12 cellular contexts compared by ENCODE assay signal in genomic region chr3:119297169-119297568, GRCh38. TPM values are rescaled to one million over a fixed set of nuclear protein-coding genes. Genes with fewer than 3 reads are reported as not detected.
DNase-seq lines count a peak whose midpoint lies in the region; ATAC-seq and TF ChIP-seq lines count a peak whose summit lies in the region.
"Had no signal": no experiment of that assay in that cellular context is flagged by ENCODE, and none has a peak within 500 bp of the region (broad histone marks: within the 10 kb centered on the region; RNA-seq: fewer than 3 reads in every experiment).

No MANE protein-coding gene starts in this region.

- intact Hi-C loops in left ventricle myocardium superior (cut with micrococcal nuclease), result no loop called here

- no peaks in the 10 kb centered on the region for H3K36me3 ChIP-seq in smooth muscle cell (ENCODE audit: low read depth)

- H3K27me3 ChIP-seq in smooth muscle cell (ENCODE audit: low read depth), result no peaks in the 10 kb centered on the region

- TF ChIP-seq CTCF in smooth muscle cell (IDR thresholded peaks at IDR 0.05; ENCODE audit: borderline replicate concordance, insufficient read depth, poor library complexity, severe bottlenecking), result no peak

- H3K27ac Mint-ChIP-seq in activated T-helper 17 cell treated with anti-CD3 and anti-CD28 coated beads, Interleukin-2, amount 50 U/mL, for 72 hours, result peak overlapping the region; percentile 58

- H3K79me2 ChIP-seq in smooth muscle cell (ENCODE audit: low read depth), result peaks cover 55% of the 10 kb centered on the region

- peaks cover 51% of the 10 kb centered on the region for H3K36me3 Mint-ChIP-seq in activated T-helper 17 cell treated with anti-CD3 and anti-CD28 coated beads, Interleukin-2, amount 50 U/mL, for 72 hours (ENCODE audit: low read depth)

- ATAC-seq in activated T-helper 17 cell treated with anti-CD3 and anti-CD28 coated beads, Interleukin-2, amount 50 U/mL, for 72 hours (replicated peaks), result no peak
- no peak for ATAC-seq in left ventricle myocardium superior
- ATAC-seq in HG02610 (IDR thresholded peaks at IDR 0.05; ENCODE audit: unreplicated experiment), result no peak
- no peak for ATAC-seq in HG02981 (IDR thresholded peaks at IDR 0.05; ENCODE audit: unreplicated experiment)
- ATAC-seq: HepG2 had no signal

- peak overlapping the region; percentile 87 for H3K4me3 Mint-ChIP-seq in activated T-helper 17 cell treated with anti-CD3 and anti-CD28 coated beads, Interleukin-2, amount 50 U/mL, for 72 hours

- no peaks in the 10 kb centered on the region for H3K27me3 Mint-ChIP-seq in activated T-helper 17 cell treated with anti-CD3 and anti-CD28 coated beads, Interleukin-2, amount 50 U/mL, for 72 hours

- peak overlapping the region; percentile 80 for H3K27ac ChIP-seq in smooth muscle cell (ENCODE audit: low read depth)

- H4K20me1 ChIP-seq in smooth muscle cell (ENCODE audit: low read depth), result no peaks in the 10 kb centered on the region

- no peak overlapping the region for H3K9ac ChIP-seq in smooth muscle cell (ENCODE audit: low read depth)

- peak; percentile 55 for DNase-seq in EL
- DNase-seq in left ventricle myocardium superior, result peak; percentile 60
- DNase-seq in smooth muscle cell (lab: John Stamatoyannopoulos, UW; ENCODE audit: unreplicated experiment), result no peak
- no peak for DNase-seq in cortex of kidney (lab: John Stamatoyannopoulos, UW)
- no peak for DNase-seq in stimulated activated naive CD4-positive, alpha-beta T cell treated with Interleukin-2 at 50 U/mL for 16 hours (lab: John Stamatoyannopoulos, UW)
- DNase-seq: activated CD8-positive, alpha-beta memory T cell treated with anti-CD3 and anti-CD28 coated beads, Interleukin-2, amount 50 U/mL, for 48 hours; DND-41; NCI-H2227 treated with DMSO at 0.1 percent for 48 hours had no signal

- peak overlapping the region; percentile 85 for H3K4me3 ChIP-seq in smooth muscle cell

- peak overlapping the region; percentile 92 for H3K4me2 ChIP-seq in smooth muscle cell

- peaks cover 20% of the 10 kb centered on the region for H3K4me1 ChIP-seq in smooth muscle cell (ENCODE audit: low read depth)

- peaks cover 50% of the 10 kb centered on the region for H3K4me1 Mint-ChIP-seq in activated T-helper 17 cell treated with anti-CD3 and anti-CD28 coated beads, Interleukin-2, amount 50 U/mL, for 72 hours

- H3K9me3 Mint-ChIP-seq in activated T-helper 17 cell treated with anti-CD3 and anti-CD28 coated beads, Interleukin-2, amount 50 U/mL, for 72 hours, result no peaks in the 10 kb centered on the region

- peaks cover 7% of the 10 kb centered on the region for H3F3A ChIP-seq in smooth muscle cell (ENCODE audit: low read depth)

- H2AFZ ChIP-seq in smooth muscle cell (ENCODE audit: low read depth), result no peak overlapping the region

- H3K9me3 ChIP-seq in smooth muscle cell (replicated peaks; ENCODE audit: low read depth), result no peaks in the 10 kb centered on the region

RNA-seq across cellular contexts. Expression of gene ARHGAP31, which starts 3.0 kb away (rescaled TPM):
- total RNA-seq in activated T-helper 17 cell treated with anti-CD3 and anti-CD28 coated beads, Interleukin-2, amount 50 U/mL, for 72 hours, result 10 to 100 TPM; 11.6 to 14.0 TPM
- total RNA-seq in left ventricle myocardium superior (41.7 TPM), smooth muscle cell (10.9 and 15.4 TPM in 2 replicates)
- polyA plus RNA-seq in smooth muscle cell, result 5.6 and 6.1 TPM in 2 replicates
- total RNA-seq: HepG2 had no signal
- polyA plus RNA-seq: HepG2 had no signal

RNA-seq across cellular contexts. Expression of gene B4GALT4, which starts 56.5 kb away (rescaled TPM):
- total RNA-seq in activated T-helper 17 cell treated with anti-CD3 and anti-CD28 coated beads, Interleukin-2, amount 50 U/mL, for 72 hours, result 10 to 100 TPM; 18.5 to 28.1 TPM
- total RNA-seq in left ventricle myocardium superior (11.8 TPM), smooth muscle cell (33.5 and 37.3 TPM in 2 replicates)
- 28.8 and 36.8 TPM in 2 replicates for polyA plus RNA-seq in smooth muscle cell

Comparison
In these comparisons a context has a peak if more than half of its experiments do, and no peak if none do; other contexts are left out.
1. DNase-seq: peak in EL (single experiment) and left ventricle myocardium superior (single experiment); none in smooth muscle cell (single experiment), cortex of kidney (single experiment) and stimulated activated naive CD4-positive, alpha-beta T cell treated with Interleukin-2 at 50 U/mL for 16 hours (single experiment).